In the genomic region with DNA sequence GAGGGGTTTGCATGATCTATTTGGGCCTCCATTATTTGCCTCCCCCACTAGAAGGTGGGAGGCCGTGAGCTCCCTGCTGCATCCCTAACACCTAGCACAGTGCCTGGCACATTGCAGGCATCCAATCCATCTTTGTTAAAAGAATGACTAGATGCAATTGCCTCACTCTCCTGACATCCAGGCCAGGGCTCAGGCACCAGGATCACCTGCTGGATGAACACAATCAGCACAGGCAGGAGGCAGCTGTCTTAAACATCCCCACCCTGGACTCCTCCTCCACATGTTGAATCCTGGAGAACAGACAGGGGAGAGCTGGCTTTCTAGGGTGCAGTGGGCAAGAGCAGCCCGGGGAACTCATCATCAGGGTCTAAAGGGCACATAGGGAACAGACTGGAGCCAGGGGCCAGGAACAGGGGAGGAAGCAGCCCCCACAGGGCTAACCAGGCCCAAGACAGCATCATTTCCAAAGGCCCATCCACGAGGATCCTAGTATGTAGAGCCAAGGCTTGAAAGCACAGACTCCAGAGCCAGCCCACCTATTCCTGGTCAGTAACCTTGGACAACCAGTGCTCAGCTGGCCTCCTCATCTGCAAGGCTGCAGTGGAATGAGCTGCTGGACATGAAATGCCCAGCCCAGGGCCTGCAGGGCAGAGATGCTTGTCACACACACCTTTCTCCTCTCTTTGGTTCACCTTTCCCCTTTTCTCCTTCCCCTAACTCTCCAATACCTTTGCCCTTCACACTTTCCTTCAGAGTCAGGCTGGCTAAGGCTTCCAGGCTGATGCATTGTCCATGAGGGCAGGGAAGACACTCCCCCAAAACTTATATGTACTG, we compare ENCODE assay signal across 21 cellular contexts.
A peak's percentile ranks its signal among the peaks of the same experiment; 100 is the strongest.
DNase-seq lines count a peak whose midpoint lies in the region; ATAC-seq, FAIRE-seq and TF ChIP-seq lines count a peak whose summit lies in the region.
"Had no signal": no experiment of that assay in that cellular context is flagged by ENCODE, and none has a peak within 500 bp of the region (broad histone marks: within the 10 kb centered on the region; RNA-seq: fewer than 3 reads in every experiment).

No MANE protein-coding gene starts in this region.

- no peak for TF ChIP-seq POLR2A in transverse colon (IDR thresholded peaks at IDR 0.05)

- no peaks in the 10 kb centered on the region for H3K9me3 Mint-ChIP-seq in activated T-cell treated with anti-CD3 and anti-CD28 coated beads, Interleukin-2, amount 50 U/mL, for 24 hours
- H3K9me3 Mint-ChIP-seq in activated T-cell treated with anti-CD3 and anti-CD28 coated beads, Interleukin-2, amount 50 U/mL, for 72 hours: no peaks in the 10 kb centered on the region
- H3K9me3 Mint-ChIP-seq: CD8-positive, alpha-beta T cell had no signal

- TF ChIP-seq CTCF in RWPE2 (IDR thresholded peaks at IDR 0.05; ENCODE audit: poor library complexity, severe bottlenecking) (no peak), foreskin keratinocyte (conservative IDR thresholded peaks at IDR 0.05) (no peak), transverse colon (IDR thresholded peaks at IDR 0.05) (no peak)

- FAIRE-seq in RCC 7860 (lab: Jason Lieb, UNC): no peak
- FAIRE-seq: K562 had no signal

- H3K4me1 Mint-ChIP-seq in activated T-cell treated with anti-CD3 and anti-CD28 coated beads, Interleukin-2, amount 50 U/mL, for 24 hours (ENCODE audit: low read depth): peaks cover 2% of the 10 kb centered on the region
- H3K4me1 Mint-ChIP-seq in activated T-cell treated with anti-CD3 and anti-CD28 coated beads, Interleukin-2, amount 50 U/mL, for 72 hours (ENCODE audit: low read depth): no peaks in the 10 kb centered on the region

- no peaks in the 10 kb centered on the region for H3K36me3 ChIP-seq in RWPE2 (ENCODE audit: low read depth)
- no peaks in the 10 kb centered on the region for H3K36me3 ChIP-seq in transverse colon

- no peak overlapping the region for H3K4me3 ChIP-seq in RWPE2 (ENCODE audit: severe bottlenecking)
- no peak overlapping the region for H3K4me3 ChIP-seq in transverse colon
- H3K4me3 ChIP-seq: GM23248, K562 had no signal

- in situ Hi-C loops in transverse colon (cut with MboI; ENCODE audit: low pct_ligation_motif_present in 1 of 4, low pct_unique_long_range_greater_than_20kb in 1 of 4, low sequenced_read_pairs in 3 of 4): no loop called here

- H3K27me3 ChIP-seq in RWPE2 (ENCODE audit: insufficient read depth, poor library complexity, severe bottlenecking) (no peaks in the 10 kb centered on the region), foreskin keratinocyte (peaks cover 61% of the 10 kb centered on the region), transverse colon (no peaks in the 10 kb centered on the region)

- ATAC-seq in activated T-cell treated with anti-CD3 and anti-CD28 coated beads, Interleukin-2, amount 50 U/mL, for 72 hours (replicated peaks in 1 of 2): no peak
- no peak for ATAC-seq in RWPE2 (ENCODE audit: low read depth)
- ATAC-seq in foreskin keratinocyte: no peak
- ATAC-seq: CD8-positive, alpha-beta T cell; K562 had no signal

- peaks cover 24% of the 10 kb centered on the region for H3K27me3 Mint-ChIP-seq in activated T-cell treated with anti-CD3 and anti-CD28 coated beads, Interleukin-2, amount 50 U/mL, for 24 hours
- peaks cover 43% of the 10 kb centered on the region for H3K27me3 Mint-ChIP-seq in activated T-cell treated with anti-CD3 and anti-CD28 coated beads, Interleukin-2, amount 50 U/mL, for 72 hours (ENCODE audit: low read depth)

- H3K4me1 ChIP-seq in RWPE2 (ENCODE audit: insufficient read depth, poor library complexity, severe bottlenecking) (peaks cover 10% of the 10 kb centered on the region), foreskin keratinocyte (no peaks in the 10 kb centered on the region), transverse colon (no peaks in the 10 kb centered on the region)

- DNase-seq in activated T-cell treated with anti-CD3 and anti-CD28 coated beads, Interleukin-2, amount 50 U/mL, for 24 hours: peak; percentile 8
- DNase-seq in activated T-cell treated with anti-CD3 and anti-CD28 coated beads, Interleukin-2, amount 50 U/mL, for 72 hours: no peak
- DNase-seq in RWPE2 (ENCODE audit: low spot score): peak; percentile 38
- DNase-seq in mesenteric fat pad (ENCODE audit: low spot score): peak; percentile 39
- no peak for DNase-seq in foreskin keratinocyte
- DNase-seq in RCC 7860 (ENCODE audit: low spot score): no peak
- DNase-seq in transverse colon: no peak
- DNase-seq: Caco-2, GM23248, H7, Kasumi-1, NCI-H1105, NCI-H1694, NCI-H2029 treated with DMSO at 0.1 percent for 48 hours, NCI-H2227 treated with DMSO at 0.1 percent for 48 hours, RPMI8226, SHP77, T-helper 1 cell had no signal

- no peak overlapping the region for H3K27ac ChIP-seq in RWPE2 (ENCODE audit: poor library complexity, severe bottlenecking)
- H3K27ac ChIP-seq in foreskin keratinocyte: no peak overlapping the region
- no peak overlapping the region for H3K27ac ChIP-seq in transverse colon
- H3K27ac ChIP-seq: C4-2B, GM23248 had no signal

- 93% methylated on average over 3 of the region's 3 CpGs; no CpG with 5 or more reads in 1 of the 2 donors for whole genome bisulfite sequencing in transverse colon (ENCODE audit: low coverage in 1 of 2), 2 donors

- no peaks in the 10 kb centered on the region for H3K36me3 Mint-ChIP-seq in activated T-cell treated with anti-CD3 and anti-CD28 coated beads, Interleukin-2, amount 50 U/mL, for 24 hours (ENCODE audit: low read depth)
- H3K36me3 Mint-ChIP-seq in activated T-cell treated with anti-CD3 and anti-CD28 coated beads, Interleukin-2, amount 50 U/mL, for 72 hours (ENCODE audit: insufficient read depth in 2 of 2): no peaks in the 10 kb centered on the region
- H3K36me3 Mint-ChIP-seq: CD8-positive, alpha-beta T cell had no signal

- no peaks in the 10 kb centered on the region for H3K9me3 ChIP-seq in RWPE2 (ENCODE audit: severe bottlenecking)
- no peaks in the 10 kb centered on the region for H3K9me3 ChIP-seq in transverse colon
- H3K9me3 ChIP-seq: Caco-2 had no signal

- H3K27ac Mint-ChIP-seq in activated T-cell treated with anti-CD3 and anti-CD28 coated beads, Interleukin-2, amount 50 U/mL, for 24 hours: no peak overlapping the region
- H3K27ac Mint-ChIP-seq in activated T-cell treated with anti-CD3 and anti-CD28 coated beads, Interleukin-2, amount 50 U/mL, for 72 hours: no peak overlapping the region
- H3K27ac Mint-ChIP-seq: CD8-positive, alpha-beta T cell had no signal

- intact Hi-C loops in transverse colon (cut with DNase I; ENCODE audit: low total_unique reads): no loop called here

- no peak overlapping the region for H3K4me3 Mint-ChIP-seq in activated T-cell treated with anti-CD3 and anti-CD28 coated beads, Interleukin-2, amount 50 U/mL, for 24 hours
- no peak overlapping the region for H3K4me3 Mint-ChIP-seq in activated T-cell treated with anti-CD3 and anti-CD28 coated beads, Interleukin-2, amount 50 U/mL, for 72 hours
- H3K4me3 Mint-ChIP-seq: CD8-positive, alpha-beta T cell had no signal

- no peak for TF ChIP-seq EP300 in transverse colon (IDR thresholded peaks at IDR 0.05; ENCODE audit: low read depth)

Comparison
In these comparisons a context has a peak if more than half of its experiments do, and no peak if none do; other contexts are left out.
1. DNase-seq: peak in activated T-cell treated with anti-CD3 and anti-CD28 coated beads, Interleukin-2, amount 50 U/mL, for 24 hours (single experiment), RWPE2 (single experiment) and mesenteric fat pad (single experiment); none in activated T-cell treated with anti-CD3 and anti-CD28 coated beads, Interleukin-2, amount 50 U/mL, for 72 hours (0 of 2), foreskin keratinocyte (0 of 2), RCC 7860 (single experiment) and transverse colon (single experiment).